17 cellular contexts compared by ENCODE assay signal in genomic region chr17:80705988-80706387, GRCh38.
DNase-seq lines count a peak whose midpoint lies in the region; ATAC-seq lines count a peak whose summit lies in the region.
"Had no signal": no experiment of that assay in that cellular context is flagged by ENCODE, and none has a peak within 500 bp of the region (broad histone marks: within the 10 kb centered on the region; RNA-seq: fewer than 3 reads in every experiment).

No MANE protein-coding gene starts in this region.

- DNase-seq in activated naive CD8-positive, alpha-beta T cell treated with anti-CD3 and anti-CD28 coated beads for 36 hours, result no peak
- peak; percentile 89 for DNase-seq in NCI-H69 (lab: John Stamatoyannopoulos, UW)
- no peak for DNase-seq in effector memory CD8-positive, alpha-beta T cell
- DNase-seq in stimulated activated effector memory CD8-positive, alpha-beta T cell treated with anti-CD3 and anti-CD28 coated beads, Interleukin-12 subunit alpha, Interleukin-12 subunit beta, amount 100 ng/mL, for 72 hours (ENCODE audit: low spot score in 2 of 2), result no peak
- no peak for DNase-seq in stimulated activated CD4-positive, alpha-beta T cell treated with anti-CD3 and anti-CD28 coated beads, Interleukin-2, amount 100 ng/mL, for 24 hours
- DNase-seq in cortex of kidney (lab: John Stamatoyannopoulos, UW), result no peak
- DNase-seq: activated naive CD4-positive, alpha-beta T cell treated with anti-CD3 and anti-CD28 coated beads, Interleukin-2, amount 50 U/mL, for 16 hours; brain microvascular endothelial cell; heart left ventricle; kidney; NCI-H187 treated with DMSO at 0.1 percent for 48 hours; NCI-H526; PC-9; stimulated activated CD4-positive, alpha-beta T cell treated with anti-CD3 and anti-CD28 coated beads, Interleukin-1b, Interleukin-23, amount 100 ng/mL, for 48 hours had no signal

- peak overlapping the region; percentile 61 for H3K27ac Mint-ChIP-seq in activated naive CD8-positive, alpha-beta T cell
- no peak overlapping the region for H3K27ac Mint-ChIP-seq in activated naive CD8-positive, alpha-beta T cell treated with anti-CD3 and anti-CD28 coated beads for 36 hours
- peak overlapping the region; percentile 38 to 82 for H3K27ac Mint-ChIP-seq in effector memory CD8-positive, alpha-beta T cell
- peak overlapping the region; percentile 60 for H3K27ac Mint-ChIP-seq in stimulated activated effector memory CD8-positive, alpha-beta T cell treated with anti-CD3 and anti-CD28 coated beads, Interleukin-12 subunit alpha, Interleukin-12 subunit beta, amount 100 ng/mL, for 72 hours
- H3K27ac Mint-ChIP-seq: mesothelial cell of epicardium had no signal

- peaks cover 9% of the 10 kb centered on the region for H3K36me3 Mint-ChIP-seq in activated naive CD8-positive, alpha-beta T cell
- H3K36me3 Mint-ChIP-seq in activated naive CD8-positive, alpha-beta T cell treated with anti-CD3 and anti-CD28 coated beads for 36 hours, result peaks cover 44% of the 10 kb centered on the region
- H3K36me3 Mint-ChIP-seq in effector memory CD8-positive, alpha-beta T cell (ENCODE audit: insufficient read depth), result peaks cover 17% of the 10 kb centered on the region
- peaks cover 15% of the 10 kb centered on the region for H3K36me3 Mint-ChIP-seq in stimulated activated effector memory CD8-positive, alpha-beta T cell treated with anti-CD3 and anti-CD28 coated beads, Interleukin-12 subunit alpha, Interleukin-12 subunit beta, amount 100 ng/mL, for 72 hours

- H3K4me3 Mint-ChIP-seq in activated naive CD8-positive, alpha-beta T cell, result no peak overlapping the region
- H3K4me3 Mint-ChIP-seq in activated naive CD8-positive, alpha-beta T cell treated with anti-CD3 and anti-CD28 coated beads for 36 hours, result no peak overlapping the region
- H3K4me3 Mint-ChIP-seq in effector memory CD8-positive, alpha-beta T cell, result no peak overlapping the region
- no peak overlapping the region for H3K4me3 Mint-ChIP-seq in stimulated activated effector memory CD8-positive, alpha-beta T cell treated with anti-CD3 and anti-CD28 coated beads, Interleukin-12 subunit alpha, Interleukin-12 subunit beta, amount 100 ng/mL, for 72 hours
- H3K4me3 Mint-ChIP-seq: mesothelial cell of epicardium had no signal

- peaks cover 72% of the 10 kb centered on the region for H3K4me1 Mint-ChIP-seq in activated naive CD8-positive, alpha-beta T cell (ENCODE audit: low read depth)
- peaks cover 41% of the 10 kb centered on the region for H3K4me1 Mint-ChIP-seq in activated naive CD8-positive, alpha-beta T cell treated with anti-CD3 and anti-CD28 coated beads for 36 hours
- peaks cover 66 to 68% of the 10 kb centered on the region in 2 donors for H3K4me1 Mint-ChIP-seq in effector memory CD8-positive, alpha-beta T cell (ENCODE audit: low read depth in 2 of 2)
- peaks cover 69% of the 10 kb centered on the region for H3K4me1 Mint-ChIP-seq in stimulated activated effector memory CD8-positive, alpha-beta T cell treated with anti-CD3 and anti-CD28 coated beads, Interleukin-12 subunit alpha, Interleukin-12 subunit beta, amount 100 ng/mL, for 72 hours
- H3K4me1 Mint-ChIP-seq: mesothelial cell of epicardium had no signal

- no peaks in the 10 kb centered on the region for H3K9me3 Mint-ChIP-seq in activated naive CD8-positive, alpha-beta T cell (ENCODE audit: low read depth)
- peaks cover 3% of the 10 kb centered on the region for H3K9me3 Mint-ChIP-seq in activated naive CD8-positive, alpha-beta T cell treated with anti-CD3 and anti-CD28 coated beads for 36 hours
- H3K9me3 Mint-ChIP-seq in effector memory CD8-positive, alpha-beta T cell, result peaks cover 0 to under 1% of the 10 kb centered on the region in 2 donors
- H3K9me3 Mint-ChIP-seq in stimulated activated effector memory CD8-positive, alpha-beta T cell treated with anti-CD3 and anti-CD28 coated beads, Interleukin-12 subunit alpha, Interleukin-12 subunit beta, amount 100 ng/mL, for 72 hours, result no peaks in the 10 kb centered on the region
- H3K9me3 Mint-ChIP-seq: mesothelial cell of epicardium had no signal

- no peaks in the 10 kb centered on the region for H3K27me3 Mint-ChIP-seq in activated naive CD8-positive, alpha-beta T cell
- no peaks in the 10 kb centered on the region for H3K27me3 Mint-ChIP-seq in activated naive CD8-positive, alpha-beta T cell treated with anti-CD3 and anti-CD28 coated beads for 36 hours
- H3K27me3 Mint-ChIP-seq in effector memory CD8-positive, alpha-beta T cell, result no peaks in the 10 kb centered on the region

- no peak for ATAC-seq in effector memory CD8-positive, alpha-beta T cell (replicated peaks)
- ATAC-seq in stimulated activated effector memory CD8-positive, alpha-beta T cell treated with anti-CD3 and anti-CD28 coated beads, Interleukin-12 subunit alpha, Interleukin-12 subunit beta, amount 100 ng/mL, for 72 hours, result no peak
- ATAC-seq in GM19452 (IDR thresholded peaks at IDR 0.05; ENCODE audit: unreplicated experiment), result no peak
- ATAC-seq: heart left ventricle had no signal
